ENCODE assay signal across 2 cellular contexts in the genomic region with DNA sequence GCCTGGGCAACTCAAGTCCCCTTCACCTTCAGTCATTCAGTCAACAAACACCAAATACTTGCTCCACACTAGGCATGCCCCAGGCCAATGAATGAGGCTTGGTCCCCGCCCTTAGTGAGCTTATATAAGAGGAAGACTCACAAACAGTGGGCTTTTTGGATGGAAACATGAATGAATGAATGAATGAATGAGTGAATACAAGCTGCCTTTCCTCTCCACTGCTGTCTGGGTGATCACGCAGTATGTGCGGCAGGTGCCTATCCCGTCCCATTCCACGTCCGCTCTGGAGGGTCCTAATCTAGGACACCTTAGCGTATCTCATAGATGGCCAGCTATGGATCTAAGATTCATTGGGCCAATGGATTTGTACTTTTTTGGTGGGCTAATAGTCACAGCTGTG.
TF ChIP-seq lines count a peak whose summit lies in the region.

No MANE protein-coding gene starts in this region.

TF ChIP-seq in HepG2, 621 proteins besides CTCF, POLR2A, EP300 and RAD21:
- TF ChIP-seq, protein P1, sequence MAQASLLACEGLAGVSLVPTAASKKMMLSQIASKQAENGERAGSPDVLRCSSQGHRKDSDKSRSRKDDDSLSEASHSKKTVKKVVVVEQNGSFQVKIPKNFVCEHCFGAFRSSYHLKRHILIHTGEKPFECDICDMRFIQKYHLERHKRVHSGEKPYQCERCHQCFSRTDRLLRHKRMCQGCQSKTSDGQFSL (CRISPR knock-in tag; IDR thresholded peaks at IDR 0.05) = no peak
- TF ChIP-seq, protein P2, sequence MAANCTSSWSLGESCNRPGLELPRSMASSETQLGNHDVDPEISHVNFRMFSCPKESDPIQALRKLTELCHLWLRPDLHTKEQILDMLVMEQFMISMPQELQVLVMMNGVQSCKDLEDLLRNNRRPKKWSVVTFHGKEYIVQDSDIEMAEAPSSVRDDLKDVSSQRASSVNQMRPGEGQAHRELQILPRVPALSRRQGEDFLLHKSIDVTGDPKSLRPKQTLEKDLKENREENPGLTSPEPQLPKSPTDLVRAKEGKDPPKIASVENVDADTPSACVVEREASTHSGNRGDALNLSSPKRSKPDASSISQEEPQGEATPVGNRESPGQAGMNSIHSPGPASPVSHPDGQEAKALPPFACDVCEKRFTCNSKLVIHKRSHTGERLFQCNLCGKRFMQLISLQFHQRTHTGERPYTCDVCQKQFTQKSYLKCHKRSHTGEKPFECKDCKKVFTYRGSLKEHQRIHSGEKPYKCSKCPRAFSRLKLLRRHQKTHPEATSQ (CRISPR knock-in tag; IDR thresholded peaks at IDR 0.05; ENCODE audit: borderline replicate concordance) = no peak
- no peak for TF ChIP-seq SMARCE1 (IDR thresholded peaks at IDR 0.05; ENCODE audit: borderline replicate concordance)
- TF ChIP-seq SMAD1 (CRISPR knock-in tag; IDR thresholded peaks at IDR 0.05; ENCODE audit: borderline replicate concordance, low read depth) = no peak
- TF ChIP-seq ZNF3 (CRISPR knock-in tag; IDR thresholded peaks at IDR 0.05) = peak; percentile 76

TF ChIP-seq in K562, 482 proteins besides CTCF, POLR2A, EP300 and RAD21:
- TF ChIP-seq MAFG (tag; conservative IDR thresholded peaks at IDR 0.05) = no peak
- peak; percentile 91 for TF ChIP-seq ZNF24 (IDR thresholded peaks at IDR 0.05)
- no peak for TF ChIP-seq ZBTB26 (CRISPR knock-in tag; IDR thresholded peaks at IDR 0.05)
- TF ChIP-seq, protein P3, sequence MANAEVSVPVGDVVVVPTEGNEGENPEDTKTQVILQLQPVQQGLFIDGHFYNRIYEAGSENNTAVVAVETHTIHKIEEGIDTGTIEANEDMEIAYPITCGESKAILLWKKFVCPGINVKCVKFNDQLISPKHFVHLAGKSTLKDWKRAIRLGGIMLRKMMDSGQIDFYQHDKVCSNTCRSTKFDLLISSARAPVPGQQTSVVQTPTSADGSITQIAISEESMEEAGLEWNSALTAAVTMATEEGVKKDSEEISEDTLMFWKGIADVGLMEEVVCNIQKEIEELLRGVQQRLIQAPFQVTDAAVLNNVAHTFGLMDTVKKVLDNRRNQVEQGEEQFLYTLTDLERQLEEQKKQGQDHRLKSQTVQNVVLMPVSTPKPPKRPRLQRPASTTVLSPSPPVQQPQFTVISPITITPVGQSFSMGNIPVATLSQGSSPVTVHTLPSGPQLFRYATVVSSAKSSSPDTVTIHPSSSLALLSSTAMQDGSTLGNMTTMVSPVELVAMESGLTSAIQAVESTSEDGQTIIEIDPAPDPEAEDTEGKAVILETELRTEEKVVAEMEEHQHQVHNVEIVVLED (CRISPR knock-in tag; IDR thresholded peaks at IDR 0.05) = no peak
- TF ChIP-seq ZNF696 (CRISPR knock-in tag; conservative IDR thresholded peaks at IDR 0.05) = no peak
TF ChIP-seq in K562: peak in this region for 1.
